Comparison of ENCODE assay signal across 9 cellular contexts in the genomic region with DNA sequence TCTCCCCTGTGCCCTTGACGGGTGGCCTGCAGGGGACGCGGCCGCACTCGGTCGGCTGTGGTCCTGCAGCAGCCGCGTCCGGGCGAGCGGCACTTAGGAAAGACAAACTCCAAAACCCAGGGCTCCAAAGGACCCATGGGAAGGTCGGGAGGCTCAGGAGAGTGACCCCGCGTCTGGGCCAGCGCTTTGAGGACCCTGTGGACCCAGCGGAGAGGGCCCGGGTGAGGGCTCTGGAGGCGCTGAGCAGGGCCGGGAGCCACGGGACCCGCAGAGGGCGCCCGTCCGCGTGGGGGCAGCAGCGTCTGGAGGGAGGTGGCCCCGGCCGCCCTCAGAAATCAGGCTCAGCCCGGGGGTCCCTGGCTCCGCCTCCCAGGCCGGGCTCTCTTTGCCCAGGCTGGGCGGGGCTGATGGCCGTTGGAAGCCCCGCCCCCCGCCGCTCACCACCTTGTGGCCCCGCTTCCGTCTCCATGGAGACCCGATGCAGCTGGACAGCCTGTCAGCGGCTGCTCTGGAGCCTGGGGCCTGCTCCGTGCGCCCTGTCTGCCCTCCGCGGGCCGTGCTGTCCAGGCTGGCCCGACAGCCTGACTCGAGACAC. TPM values are rescaled to one million over a fixed set of nuclear protein-coding genes. Genes with fewer than 3 reads are reported as not detected.
DNase-seq lines count a peak whose midpoint lies in the region; TF ChIP-seq lines count a peak whose summit lies in the region.
"Had no signal": no experiment of that assay in that cellular context is flagged by ENCODE, and none has a peak within 500 bp of the region (broad histone marks: within the 10 kb centered on the region; RNA-seq: fewer than 3 reads in every experiment).

No MANE protein-coding gene starts in this region.

- TF ChIP-seq POLR2A in esophagus muscularis mucosa (IDR thresholded peaks at IDR 0.05; ENCODE audit: low read depth), result no peak

- no peak overlapping the region for H3K14ac ChIP-seq in neuronal stem cell (ENCODE audit: low read length)

- H3K27ac ChIP-seq in esophagus muscularis mucosa (replicated peaks in 1 of 4), result no peak overlapping the region
- no peak overlapping the region for H3K27ac ChIP-seq in neuronal stem cell (replicated peaks; ENCODE audit: low read length)
- H3K27ac ChIP-seq: C4-2B had no signal

- H3K9me3 ChIP-seq in esophagus muscularis mucosa (no peaks in the 10 kb centered on the region), neuronal stem cell (replicated peaks in 1 of 2; ENCODE audit: control insufficient read depth in 2 of 2, insufficient read depth in 1 of 2, low read depth in 1 of 2, low read length in 2 of 2) (no peaks in the 10 kb centered on the region)

- no peaks in the 10 kb centered on the region for H3K36me3 ChIP-seq in esophagus muscularis mucosa
- no peaks in the 10 kb centered on the region for H3K36me3 ChIP-seq in neuronal stem cell (replicated peaks in 1 of 2; ENCODE audit: control insufficient read depth in 2 of 2, insufficient read depth in 2 of 2, low read length in 2 of 2)

- no peak overlapping the region for H3K4ac ChIP-seq in neuronal stem cell (ENCODE audit: low read length)

- intact Hi-C loops in esophagus muscularis mucosa (cut with DNase I) (no loop called here), posterior vena cava (cut with DNase I) (no loop called here)

- peak overlapping the region; percentile 70 for H2BK5ac ChIP-seq in neuronal stem cell (ENCODE audit: low read length)

- peak; percentile 14 to 40 (median 20) for TF ChIP-seq CTCF in esophagus muscularis mucosa (IDR thresholded peaks at IDR 0.05)

- peak overlapping the region; percentile 86 for H3K23ac ChIP-seq in neuronal stem cell (ENCODE audit: low read depth, low read length, poor library complexity)

- WGBS in esophagus muscularis mucosa, result no CpG with 5 or more reads among the region's 47 CpGs
- no CpG with 5 or more reads among the region's 47 CpGs for WGBS in neuronal stem cell (ENCODE audit: extremely low coverage in 2 of 2, insufficient read length in 2 of 2, insufficient replicate concordance in 1 of 2), 2 donors

- peak overlapping the region; percentile 62 for H2BK15ac ChIP-seq in neuronal stem cell (ENCODE audit: low read length)

- peaks cover 0 to 7% (median 0%) of the 10 kb centered on the region in 4 donors for H3K27me3 ChIP-seq in esophagus muscularis mucosa
- peaks cover 0 to 42% (median 2%) of the 10 kb centered on the region in 3 experiments for H3K27me3 ChIP-seq in neuronal stem cell (ENCODE audit: control insufficient read depth in 3 of 3, insufficient read depth in 3 of 3, low read depth in 1 of 3, low read length in 3 of 3)

- no peak for TF ChIP-seq EP300 in esophagus muscularis mucosa (IDR thresholded peaks at IDR 0.05)

- DNase-seq in NCI-H2029 (lab: John Stamatoyannopoulos, UW) (peak; percentile 69), NCI-H2029 treated with DMSO at 0.1 percent for 48 hours (lab: John Stamatoyannopoulos, UW) (no peak), RPMI7951 (ENCODE audit: low read depth) (peak; percentile 51), esophagus muscularis mucosa (ENCODE audit: extremely low spot score) (no peak), neuronal stem cell (ENCODE audit: low spot score) (peak; percentile 84), NCI-H187 (lab: John Stamatoyannopoulos, UW) (no peak), posterior vena cava (ENCODE audit: low spot score) (no peak), medulla oblongata (ENCODE audit: extremely low spot score) (no peak)

- peak overlapping the region; percentile 57 for H3K4me2 ChIP-seq in neuronal stem cell (ENCODE audit: insufficient read depth, low read length, poor library complexity, severe bottlenecking)

- H3K18ac ChIP-seq in neuronal stem cell (ENCODE audit: low read length), result peak overlapping the region; percentile 96

- peaks cover 8 to 17% (median 11%) of the 10 kb centered on the region in 4 donors for H3K4me1 ChIP-seq in esophagus muscularis mucosa
- peaks cover 11 to 12% of the 10 kb centered on the region in 2 donors for H3K4me1 ChIP-seq in neuronal stem cell (ENCODE audit: control insufficient read depth in 2 of 2, insufficient read depth in 1 of 2, low read depth in 1 of 2, low read length in 2 of 2)

- H4K91ac ChIP-seq in neuronal stem cell (ENCODE audit: low read depth, low read length, poor library complexity), result peak overlapping the region; percentile 92

- H3K79me1 ChIP-seq in neuronal stem cell (ENCODE audit: low read depth, low read length), result peaks cover 2% of the 10 kb centered on the region

- peak overlapping the region; percentile 75 for H2BK120ac ChIP-seq in neuronal stem cell (ENCODE audit: low read depth, low read length)

- H2BK12ac ChIP-seq in neuronal stem cell (ENCODE audit: low read length), result peak overlapping the region; percentile 46

- peak overlapping the region; percentile 44 to 56 (median 49) for H3K4me3 ChIP-seq in esophagus muscularis mucosa
- peak overlapping the region in 1 of 2 donors; percentile 68 for H3K4me3 ChIP-seq in neuronal stem cell (ENCODE audit: low read length in 2 of 2)

- H4K8ac ChIP-seq in neuronal stem cell (ENCODE audit: low read depth, low read length), result no peak overlapping the region

- H3K9ac ChIP-seq in neuronal stem cell (ENCODE audit: low read depth, low read length, poor library complexity), result peak overlapping the region; percentile 17

- peak overlapping the region; percentile 56 for H2AK5ac ChIP-seq in neuronal stem cell (ENCODE audit: low read depth, low read length)

- peak overlapping the region; percentile 84 for H2AFZ ChIP-seq in neuronal stem cell (ENCODE audit: low read length)

RNA-seq across cellular contexts. Expression of a gene that starts 34.6 kb away (rescaled TPM):
- total RNA-seq in RPMI7951 (2014; rRNA removed; shearing (Covaris generic)), result 1,815 and 2,401 TPM in 2 replicates
- 1,000 to 10,000 TPM in 2 of 4 donors, 100 to 1,000 TPM in 2; 784 to 1,554 (median 1,100) TPM for total RNA-seq in esophagus muscularis mucosa
- polyA plus RNA-seq in neuronal stem cell (2013, experiment 1 of 2), result 2,661 TPM
- polyA plus RNA-seq in neuronal stem cell (2013, experiment 2 of 2), result 2,611 TPM
- total RNA-seq in posterior vena cava, result 1,000 to 10,000 TPM; 1,198 to 1,383 TPM

Comparison
In these comparisons a context has a peak if more than half of its experiments do, and no peak if none do; other contexts are left out.
1. DNase-seq: peak in NCI-H2029 (single experiment), RPMI7951 (single experiment) and neuronal stem cell (single experiment); none in NCI-H2029 treated with DMSO at 0.1 percent for 48 hours (single experiment), esophagus muscularis mucosa (single experiment), NCI-H187 (0 of 2), posterior vena cava (single experiment) and medulla oblongata (single experiment).